8 cellular contexts compared by ENCODE assay signal in the genomic region with DNA sequence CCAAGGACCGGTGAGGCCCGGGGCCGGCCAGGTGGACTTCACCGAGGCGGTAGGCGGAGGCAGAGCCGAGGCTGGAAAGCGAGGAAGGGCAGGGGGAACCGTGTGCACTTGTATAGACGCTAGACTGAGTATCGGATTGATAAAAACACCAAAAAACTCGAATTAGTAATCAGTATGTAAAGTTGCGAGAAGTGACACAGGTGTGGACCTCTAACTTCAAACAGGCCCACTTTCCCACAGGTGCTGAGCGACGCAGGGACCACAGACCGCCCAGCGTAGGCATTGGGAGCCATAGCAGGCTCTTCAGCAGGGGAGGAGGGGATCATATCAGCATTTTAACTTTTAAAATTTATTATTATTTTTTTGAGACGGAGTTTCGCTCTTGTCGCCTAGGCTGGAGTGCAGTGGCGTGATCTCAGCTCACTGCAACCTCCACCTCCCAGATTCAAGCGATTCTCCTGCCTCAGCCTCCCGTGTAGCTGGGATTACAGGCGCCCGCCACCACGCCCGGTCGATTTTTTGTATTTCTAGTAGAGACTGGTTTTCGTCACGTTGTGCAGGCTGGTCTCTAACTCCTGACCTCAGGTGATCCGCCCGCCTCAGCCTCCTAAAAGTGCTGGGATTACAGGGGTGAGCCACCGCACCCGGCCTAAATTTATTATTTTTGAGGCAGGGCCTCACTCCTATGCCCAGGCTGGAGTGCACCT. TPM values are rescaled to one million over a fixed set of nuclear protein-coding genes. Genes with fewer than 3 reads are reported as not detected.
DNase-seq lines count a peak whose midpoint lies in the region; ATAC-seq, FAIRE-seq and TF ChIP-seq lines count a peak whose summit lies in the region.

No MANE protein-coding gene starts in this region.

- intact Hi-C loops in left ventricle myocardium inferior (cut with micrococcal nuclease): no loop called here
- intact Hi-C loops in left ventricle myocardium superior (cut with micrococcal nuclease): no loop called here
- intact Hi-C loops in K562 (cut with micrococcal nuclease): loop anchor here (2.0 kb wide), 1 partner anchor 74 kb away; a partner anchor contains a TSS

- H3K4me1 ChIP-seq in left ventricle myocardium inferior (peaks cover 47% of the 10 kb centered on the region), K562 (replicated peaks in 1 of 2; ENCODE audit: control insufficient read depth in 2 of 2, insufficient read depth in 2 of 2, low read length in 2 of 2) (peaks cover 4 to 30% of the 10 kb centered on the region in 2 experiments; a peak in 4 of 5 replicates), mesodermal cell (ENCODE audit: control insufficient read depth, insufficient read depth, low read length, poor library complexity, severe bottlenecking) (no peaks in the 10 kb centered on the region)

- no peak for TF ChIP-seq CTCF in left ventricle myocardium inferior (IDR thresholded peaks at IDR 0.05; ENCODE audit: borderline replicate concordance)
- TF ChIP-seq CTCF in K562 (IDR thresholded peaks at IDR 0.05 in 2 of 3, conservative IDR thresholded peaks at IDR 0.05 in 1 of 3; ENCODE audit: insufficient read depth in 2 of 3, low read depth in 1 of 3, low read length in 3 of 3): no peak

- H3K9ac ChIP-seq in K562 (ENCODE audit: insufficient read depth in 1 of 2, low read depth in 2 of 2, low read length in 2 of 2): peak overlapping the region; percentile 71 to 93

- no peak for TF ChIP-seq EP300 in K562 (IDR thresholded peaks at IDR 0.05; ENCODE audit: low read length)

- CTCF ChIA-PET in K562 (lab: Yijun Ruan, JAX; ENCODE audit: low intra/inter-chr PET ratio): no interaction called here

- POLR2A ChIA-PET in K562 (lab: Yijun Ruan, JAX): interaction anchor here (2.9 to 3.1 kb wide), 3 partner anchors 13 to 187 kb away, joined by 8 to 28 read pairs (median 17); a partner anchor contains a TSS

- H2AFZ ChIP-seq in K562 (ENCODE audit: low read depth, low read length): peak overlapping the region; percentile 71

- in situ Hi-C loops in K562 (cut with MboI): no loop called here

- FAIRE-seq in K562 (lab: Jason Lieb, UNC): no peak

- no peak for TF ChIP-seq RAD21 in K562 (CRISPR knock-in tag; conservative IDR thresholded peaks at IDR 0.05 in 1 of 2, IDR thresholded peaks at IDR 0.05 in 1 of 2)

- TF ChIP-seq POLR2A in K562 (conservative IDR thresholded peaks at IDR 0.05): no peak

- H3K9me3 ChIP-seq in left ventricle myocardium inferior (replicated peaks) (no peaks in the 10 kb centered on the region), K562 (replicated peaks; ENCODE audit: control insufficient read depth, insufficient read depth, low read depth, low read length) (no peaks in the 10 kb centered on the region), mesodermal cell (ENCODE audit: control insufficient read depth, low read length) (no peaks in the 10 kb centered on the region)

- peaks cover 3% of the 10 kb centered on the region; the same call in 1 of the 2 replicates for H4K20me1 ChIP-seq in K562 (replicated peaks; ENCODE audit: control insufficient read depth, insufficient read depth, low read length)

- peak overlapping the region; percentile 80 for H3K4me3 ChIP-seq in left ventricle myocardium inferior
- peak overlapping the region; percentile 90 for H3K4me3 ChIP-seq in K562
- peak overlapping the region; percentile 95 for H3K4me3 ChIP-seq in mesodermal cell (ENCODE audit: extremely low read depth, insufficient read depth, low read length, poor library complexity, severe bottlenecking)

- BruUV-seq in K562 (replicated peaks; lab: Mats Ljungman, UMichigan): TSS peak; percentile 76

- peak overlapping the region; percentile 91 for H3K4me2 ChIP-seq in K562 (ENCODE audit: insufficient read depth, low read length)

- DNase-seq in left ventricle myocardium inferior: no peak
- no peak for DNase-seq in left ventricle myocardium superior
- no peak for DNase-seq in K562 (ENCODE audit: extremely low read depth in 1 of 4, low spot score in 3 of 4)
- no peak for DNase-seq in nucleus accumbens (lab: John Stamatoyannopoulos, UW)
- DNase-seq in inferior parietal cortex (ENCODE audit: extremely low spot score): no peak
- DNase-seq in NCI-H1417 treated with DMSO at 0.1 percent for 48 hours (lab: John Stamatoyannopoulos, UW): no peak

- no peaks in the 10 kb centered on the region for H3K9me1 ChIP-seq in K562 (ENCODE audit: control insufficient read depth, insufficient read depth, low read length)

- ATAC-seq in left ventricle myocardium superior (no peak), K562 (no peak), HG03159 (IDR thresholded peaks at IDR 0.05; ENCODE audit: unreplicated experiment) (no peak)

- H3K27me3 ChIP-seq in left ventricle myocardium inferior (ENCODE audit: low read depth) (no peaks in the 10 kb centered on the region), K562 (ENCODE audit: control insufficient read depth in 2 of 2, insufficient read depth in 2 of 2, low read length in 2 of 2) (no peaks in the 10 kb centered on the region)

- 32% methylated on average over 32 of the region's 34 CpGs for WGBS in K562 (ENCODE audit: insufficient coverage, low coverage, missing lambda C conversion rate)
- WGBS in mesodermal cell (ENCODE audit: insufficient coverage in 2 of 2), 2 experiments: 47 to 51% methylated on average over 20 to 26 of the region's 34 CpGs

- H3K36me3 ChIP-seq in left ventricle myocardium inferior (peaks cover 25% of the 10 kb centered on the region), K562 (ENCODE audit: control insufficient read depth, insufficient read depth, low read length) (peaks cover 24% of the 10 kb centered on the region; the same call in 2 of the 3 replicates), mesodermal cell (ENCODE audit: control insufficient read depth, insufficient read depth, low read length) (peaks cover 16% of the 10 kb centered on the region)

- peak overlapping the region; percentile 97 for H3K27ac ChIP-seq in left ventricle myocardium inferior (replicated peaks)
- peak overlapping the region; percentile 63; the same call in 2 of the 3 replicates for H3K27ac ChIP-seq in K562 (ENCODE audit: extremely low read depth, low read depth, low read length)
- H3K27ac ChIP-seq in mesodermal cell (ENCODE audit: low read depth, low read length, severe bottlenecking): no peak overlapping the region

- peaks cover 33% of the 10 kb centered on the region for H3K79me2 ChIP-seq in K562 (ENCODE audit: control insufficient read depth, insufficient read depth, low read length)

RNA-seq across cellular contexts. Expression of a gene that starts 0.6 kb away (rescaled TPM):
- total RNA-seq in left ventricle myocardium inferior (2.5 TPM), left ventricle myocardium superior (2.2 TPM), K562 (2014; rRNA removed) (1.9 and 3.1 TPM in 2 replicates), K562 (2014; rRNA removed; fragmentation: Illumina TruSeq; extraction: Trizol) (0.89 and 1.1 TPM in 2 replicates), K562 (2015; rRNA removed; fragmentation: Illumina TruSeq; extraction: Trizol) (0.76 and 1.1 TPM in 2 replicates), K562 (2021) (2.1 and 2.3 TPM in 2 replicates)
- total RNA-seq in K562 (2011; cell fraction: chromatin; rRNA removed; ENCODE audit: low replicate concordance): 3.3 and 9.9 TPM in 2 replicates
- 7.8 and 8.7 TPM in 2 replicates for total RNA-seq in K562 (2011; cell fraction: nucleolus; rRNA removed)
- 5.2 and 5.6 TPM in 2 replicates for total RNA-seq in K562 (2011; cell fraction: nucleoplasm; rRNA removed)
- polyA plus RNA-seq in K562 (2011; rRNA removed) (1.0 and 1.9 TPM in 2 replicates), K562 (2014; fragmentation: Illumina TruSeq; extraction: Trizol) (0.86 and 1.3 TPM in 2 replicates), K562 (2014; fragmentation: Nextera tagmentation; extraction: Ambion mirVana) (under 1 TPM; 0.03 to 0.06 TPM), K562 (2014; rRNA removed) (1.9 and 3.4 TPM in 2 replicates)
- 2.2 and 2.7 TPM in 2 replicates for polyA plus RNA-seq in K562 (2011; cell fraction: cytosol; rRNA removed)
- 4.0 and 5.0 TPM in 2 replicates for polyA plus RNA-seq in K562 (2011; cell fraction: nucleus; rRNA removed)
- polyA plus RNA-seq in K562 (2012): 1.1 and 2.2 TPM in 2 replicates
- 0.77 and 0.84 TPM in 2 replicates for polyA minus RNA-seq in K562 (2011; rRNA and poly(A)+ RNA removed)
- 0.57 and 0.73 TPM in 2 replicates for polyA minus RNA-seq in K562 (2011; cell fraction: cytosol; rRNA and poly(A)+ RNA removed)
- 1.3 and 1.8 TPM in 2 replicates for polyA minus RNA-seq in K562 (2011; cell fraction: nucleus; rRNA and poly(A)+ RNA removed)
- polyA plus RNA-seq in mesodermal cell (2013, experiment 1 of 2): 3.7 TPM
- polyA plus RNA-seq in mesodermal cell (2013, experiment 2 of 2): 2.8 TPM

RNA-seq across cellular contexts. Expression of a gene that starts 1.6 kb away (rescaled TPM):
- total RNA-seq in left ventricle myocardium inferior (590 TPM), left ventricle myocardium superior (558 TPM), K562 (2014; rRNA removed) (367 and 490 TPM in 2 replicates), K562 (2014; rRNA removed; fragmentation: Illumina TruSeq; extraction: Trizol) (42.7 and 63.3 TPM in 2 replicates), K562 (2015; rRNA removed; fragmentation: Illumina TruSeq; extraction: Trizol) (268 and 274 TPM in 2 replicates), K562 (2021) (335 and 348 TPM in 2 replicates)
- total RNA-seq in K562 (2011; cell fraction: chromatin; rRNA removed; ENCODE audit: low replicate concordance): 29.3 and 88.6 TPM in 2 replicates
- 66.7 and 67.1 TPM in 2 replicates for total RNA-seq in K562 (2011; cell fraction: nucleolus; rRNA removed)
- total RNA-seq in K562 (2011; cell fraction: nucleoplasm; rRNA removed): 50.4 and 52.5 TPM in 2 replicates
- polyA plus RNA-seq in K562 (2011; rRNA removed) (84.9 and 133 TPM in 2 replicates), K562 (2014; fragmentation: Illumina TruSeq; extraction: Trizol) (307 and 475 TPM in 2 replicates), K562 (2014; fragmentation: Nextera tagmentation; extraction: Ambion mirVana) (100 to 1,000 TPM; 212 to 249 TPM), K562 (2014; rRNA removed) (321 and 486 TPM in 2 replicates)
- polyA plus RNA-seq in K562 (2011; cell fraction: cytosol; rRNA removed): 461 and 1,752 TPM in 2 replicates
- 140 and 189 TPM in 2 replicates for polyA plus RNA-seq in K562 (2011; cell fraction: nucleus; rRNA removed)
- polyA plus RNA-seq in K562 (2012): 302 and 461 TPM in 2 replicates
- 9.3 and 16.9 TPM in 2 replicates for polyA minus RNA-seq in K562 (2011; rRNA and poly(A)+ RNA removed)
- 41.1 and 45.0 TPM in 2 replicates for polyA minus RNA-seq in K562 (2011; cell fraction: cytosol; rRNA and poly(A)+ RNA removed)
- polyA minus RNA-seq in K562 (2011; cell fraction: nucleus; rRNA and poly(A)+ RNA removed): 13.3 and 13.9 TPM in 2 replicates
- polyA plus RNA-seq in mesodermal cell (2013, experiment 1 of 2): 235 TPM
- polyA plus RNA-seq in mesodermal cell (2013, experiment 2 of 2): 196 TPM

RNA-seq across cellular contexts. Expression of a gene that starts 8.8 kb away (rescaled TPM):
- total RNA-seq in left ventricle myocardium inferior: 6.1 TPM
- 4.1 TPM for total RNA-seq in left ventricle myocardium superior
- total RNA-seq in K562 (2011; cell fraction: chromatin; rRNA removed; ENCODE audit: low replicate concordance): 3.5 and 9.3 TPM in 2 replicates
- total RNA-seq in K562 (2011; cell fraction: nucleolus; rRNA removed): 6.8 and 8.0 TPM in 2 replicates
- total RNA-seq in K562 (2011; cell fraction: nucleoplasm; rRNA removed): 3.4 and 3.8 TPM in 2 replicates
- total RNA-seq in K562 (2014; rRNA removed): 2.4 and 4.0 TPM in 2 replicates
- total RNA-seq in K562 (2014; rRNA removed; fragmentation: Illumina TruSeq; extraction: Trizol): 0.61 and 0.62 TPM in 2 replicates
- 0.91 and 1.7 TPM in 2 replicates for total RNA-seq in K562 (2015; rRNA removed; fragmentation: Illumina TruSeq; extraction: Trizol)
- total RNA-seq in K562 (2021): 1.7 and 2.2 TPM in 2 replicates
- polyA plus RNA-seq in K562 (2011; rRNA removed): 1.0 and 2.4 TPM in 2 replicates
- polyA plus RNA-seq in K562 (2011; cell fraction: cytosol; rRNA removed): 2.7 and 2.8 TPM in 2 replicates
- 5.7 and 7.4 TPM in 2 replicates for polyA plus RNA-seq in K562 (2011; cell fraction: nucleus; rRNA removed)
- polyA plus RNA-seq in K562 (2012): 1.5 and 4.5 TPM in 2 replicates
- polyA plus RNA-seq in K562 (2014; fragmentation: Illumina TruSeq; extraction: Trizol): 0.59 and 1.0 TPM in 2 replicates
- polyA plus RNA-seq in K562 (2014; fragmentation: Nextera tagmentation; extraction: Ambion mirVana): under 1 TPM; 0.15 TPM
- 2.7 and 3.1 TPM in 2 replicates for polyA plus RNA-seq in K562 (2014; rRNA removed)
- 0.42 and 0.54 TPM in 2 replicates for polyA minus RNA-seq in K562 (2011; rRNA and poly(A)+ RNA removed)
- 1.1 and 1.4 TPM in 2 replicates for polyA minus RNA-seq in K562 (2011; cell fraction: cytosol; rRNA and poly(A)+ RNA removed)
- polyA minus RNA-seq in K562 (2011; cell fraction: nucleus; rRNA and poly(A)+ RNA removed): 1.00 and 1.8 TPM in 2 replicates
- 3.2 TPM for polyA plus RNA-seq in mesodermal cell (2013, experiment 1 of 2)
- 3.2 TPM for polyA plus RNA-seq in mesodermal cell (2013, experiment 2 of 2)

RNA-seq across cellular contexts. Expression of a gene that starts 34.9 kb away (rescaled TPM):
- not detected for total RNA-seq in left ventricle myocardium inferior
- total RNA-seq in left ventricle myocardium superior: not detected
- not detected in 2 replicates for total RNA-seq in K562 (2011; cell fraction: chromatin; rRNA removed; ENCODE audit: low replicate concordance)
- total RNA-seq in K562 (2011; cell fraction: nucleolus; rRNA removed): 0.17 TPM in 1 of 2 replicates, not detected in the other
- total RNA-seq in K562 (2011; cell fraction: nucleoplasm; rRNA removed): not detected in 2 replicates
- not detected in 2 replicates for total RNA-seq in K562 (2014; rRNA removed)
- not detected in 2 replicates for total RNA-seq in K562 (2014; rRNA removed; fragmentation: Illumina TruSeq; extraction: Trizol)
- total RNA-seq in K562 (2015; rRNA removed; fragmentation: Illumina TruSeq; extraction: Trizol): not detected in 2 replicates
- total RNA-seq in K562 (2021): not detected in 2 replicates
- not detected in 2 replicates for polyA plus RNA-seq in K562 (2011; rRNA removed)
- polyA plus RNA-seq in K562 (2011; cell fraction: cytosol; rRNA removed): not detected in 2 replicates
- not detected in 2 replicates for polyA plus RNA-seq in K562 (2011; cell fraction: nucleus; rRNA removed)
- polyA plus RNA-seq in K562 (2012): not detected in 2 replicates
- not detected in 2 replicates for polyA plus RNA-seq in K562 (2014; fragmentation: Illumina TruSeq; extraction: Trizol)
- not detected for polyA plus RNA-seq in K562 (2014; fragmentation: Nextera tagmentation; extraction: Ambion mirVana)
- not detected in 2 replicates for polyA plus RNA-seq in K562 (2014; rRNA removed)
- not detected in 2 replicates for polyA minus RNA-seq in K562 (2011; rRNA and poly(A)+ RNA removed)
- polyA minus RNA-seq in K562 (2011; cell fraction: cytosol; rRNA and poly(A)+ RNA removed): not detected in 2 replicates
- polyA minus RNA-seq in K562 (2011; cell fraction: nucleus; rRNA and poly(A)+ RNA removed): not detected in 2 replicates
- not detected for polyA plus RNA-seq in mesodermal cell (2013, experiment 1 of 2)
- polyA plus RNA-seq in mesodermal cell (2013, experiment 2 of 2): not detected

RNA-seq across cellular contexts. Expression of a gene that starts 54.0 kb away (rescaled TPM):
- total RNA-seq in left ventricle myocardium inferior (not detected), left ventricle myocardium superior (not detected), K562 (2014; rRNA removed) (0.29 TPM in 1 of 2 replicates, not detected in the other), K562 (2014; rRNA removed; fragmentation: Illumina TruSeq; extraction: Trizol) (not detected in 2 replicates), K562 (2015; rRNA removed; fragmentation: Illumina TruSeq; extraction: Trizol) (not detected in 2 replicates), K562 (2021) (0.09 TPM in 1 of 2 replicates, not detected in the other)
- 0.32 TPM in 1 of 2 replicates, not detected in the other for total RNA-seq in K562 (2011; cell fraction: chromatin; rRNA removed; ENCODE audit: low replicate concordance)
- total RNA-seq in K562 (2011; cell fraction: nucleolus; rRNA removed): not detected in 2 replicates
- not detected in 2 replicates for total RNA-seq in K562 (2011; cell fraction: nucleoplasm; rRNA removed)
- polyA plus RNA-seq in K562 (2011; rRNA removed) (not detected in 2 replicates), K562 (2014; fragmentation: Illumina TruSeq; extraction: Trizol) (not detected in 2 replicates), K562 (2014; fragmentation: Nextera tagmentation; extraction: Ambion mirVana) (not detected), K562 (2014; rRNA removed) (not detected in 2 replicates)
- polyA plus RNA-seq in K562 (2011; cell fraction: cytosol; rRNA removed): not detected in 2 replicates
- polyA plus RNA-seq in K562 (2011; cell fraction: nucleus; rRNA removed): not detected in 2 replicates
- 0.32 TPM in 1 of 2 replicates, not detected in the other for polyA plus RNA-seq in K562 (2012)
- not detected in 2 replicates for polyA minus RNA-seq in K562 (2011; rRNA and poly(A)+ RNA removed)
- polyA minus RNA-seq in K562 (2011; cell fraction: cytosol; rRNA and poly(A)+ RNA removed): not detected in 2 replicates
- not detected in 2 replicates for polyA minus RNA-seq in K562 (2011; cell fraction: nucleus; rRNA and poly(A)+ RNA removed)
- polyA plus RNA-seq in mesodermal cell (2013, experiment 1 of 2): not detected
- not detected for polyA plus RNA-seq in mesodermal cell (2013, experiment 2 of 2)
